8 cellular contexts compared by ENCODE assay signal in the genomic region with DNA sequence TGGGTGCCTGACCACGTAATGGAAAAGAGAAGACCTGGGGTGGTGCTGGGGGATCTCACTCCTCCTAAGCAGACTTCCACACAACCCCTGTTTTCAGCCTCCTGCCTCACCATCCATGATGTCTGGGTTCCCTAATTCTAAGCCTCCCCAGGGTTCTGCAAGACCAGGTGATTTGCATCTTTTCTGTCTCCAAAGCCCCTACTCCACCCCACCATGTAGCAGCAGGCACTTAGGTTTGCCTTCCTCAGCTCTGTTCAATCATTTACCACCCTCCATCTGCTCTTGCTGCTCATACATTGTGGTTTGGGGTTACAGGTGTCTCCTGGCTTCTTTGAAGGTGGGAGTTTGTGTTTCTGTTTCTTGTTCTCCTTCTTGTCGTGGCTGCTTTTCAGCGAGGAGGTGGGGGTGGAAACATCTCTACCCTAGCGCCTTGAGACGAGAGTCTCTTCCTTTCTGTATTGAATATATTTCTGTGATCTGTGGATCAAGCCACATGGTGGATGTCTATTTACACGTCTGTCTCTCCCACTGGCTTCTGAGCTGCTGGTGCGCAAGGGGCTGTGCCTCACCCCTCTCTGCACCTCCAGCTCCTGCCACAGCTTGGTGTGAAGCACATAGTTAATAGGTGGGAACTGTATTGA.
DNase-seq lines count a peak whose midpoint lies in the region; ATAC-seq lines count a peak whose summit lies in the region.

No MANE protein-coding gene starts in this region.

- H3K9me3 Mint-ChIP-seq in activated T-cell treated with anti-CD3 and anti-CD28 coated beads, Interleukin-2, amount 50 U/mL, for 24 hours = peaks cover 7% of the 10 kb centered on the region

- H3K36me3 Mint-ChIP-seq in activated T-cell treated with anti-CD3 and anti-CD28 coated beads, Interleukin-2, amount 50 U/mL, for 24 hours (ENCODE audit: low read depth) = peaks cover 54% of the 10 kb centered on the region

- peaks cover 82% of the 10 kb centered on the region for H3K4me1 Mint-ChIP-seq in activated T-cell treated with anti-CD3 and anti-CD28 coated beads, Interleukin-2, amount 50 U/mL, for 24 hours (ENCODE audit: low read depth)

- H3K27me3 Mint-ChIP-seq in activated T-cell treated with anti-CD3 and anti-CD28 coated beads, Interleukin-2, amount 50 U/mL, for 24 hours = no peaks in the 10 kb centered on the region

- ATAC-seq in GM19372 (IDR thresholded peaks at IDR 0.05; ENCODE audit: low read depth, unreplicated experiment) (peak; percentile 82), HG03280 (IDR thresholded peaks at IDR 0.05; ENCODE audit: unreplicated experiment) (peak; percentile 77)

- DNase-seq in activated T-cell treated with anti-CD3 and anti-CD28 coated beads, Interleukin-2, amount 50 U/mL, for 24 hours = peak; percentile 74
- DNase-seq in stimulated activated CD8-positive, alpha-beta memory T cell treated with anti-CD3 and anti-CD28 coated beads, Interleukin-12 subunit alpha, Interleukin-12 subunit beta, amount 100 ng/mL, for 1 hour (ENCODE audit: low read depth) = peak; percentile 67
- DNase-seq in epidermal melanocyte (ENCODE audit: insufficient read length, low spot score) (no peak), ecto neural progenitor cell (ENCODE audit: low spot score) (no peak), OCI-M2 (lab: John Stamatoyannopoulos, UW; ENCODE audit: unreplicated experiment) (no peak), NCI-H1092 treated with DMSO at 0.1 percent for 48 hours (lab: John Stamatoyannopoulos, UW) (no peak)

- H3K27ac Mint-ChIP-seq in activated T-cell treated with anti-CD3 and anti-CD28 coated beads, Interleukin-2, amount 50 U/mL, for 24 hours = peak overlapping the region; percentile 96

- H3K4me3 Mint-ChIP-seq in activated T-cell treated with anti-CD3 and anti-CD28 coated beads, Interleukin-2, amount 50 U/mL, for 24 hours = peak overlapping the region; percentile 78

Comparison
In these comparisons a context has a peak if more than half of its experiments do, and no peak if none do; other contexts are left out.
1. DNase-seq: peak in activated T-cell treated with anti-CD3 and anti-CD28 coated beads, Interleukin-2, amount 50 U/mL, for 24 hours (single experiment) and stimulated activated CD8-positive, alpha-beta memory T cell treated with anti-CD3 and anti-CD28 coated beads, Interleukin-12 subunit alpha, Interleukin-12 subunit beta, amount 100 ng/mL, for 1 hour (single experiment); none in epidermal melanocyte (single experiment), ecto neural progenitor cell (single experiment), OCI-M2 (single experiment) and NCI-H1092 treated with DMSO at 0.1 percent for 48 hours (single experiment).